ENCODE assay signal across 11 cellular contexts in genomic region chr10:103932996-103933395, GRCh38.
"Had no signal": no experiment of that assay in that cellular context is flagged by ENCODE, and none has a peak within 500 bp of the region (broad histone marks: within the 10 kb centered on the region; RNA-seq: fewer than 3 reads in every experiment).

No MANE protein-coding gene starts in this region.

- DNase-seq: activated CD4-positive, alpha-beta memory T cell treated with anti-CD3 and anti-CD28 coated beads, Interleukin-2, amount 10 ng/mL, durations not matched to agents 7 days and 5 days; activated CD4-positive, alpha-beta T cell treated with anti-CD3 and anti-CD28 coated beads for 1 hour; activated naive CD8-positive, alpha-beta T cell treated with anti-CD3 and anti-CD28 coated beads, Interleukin-2, amount 10 ng/mL, durations not matched to agents 7 days and 5 days; activated T-cell treated with anti-CD3 and anti-CD28 coated beads, Interleukin-2, amount 50 U/mL, for 48 hours; aorta; nephron progenitor cell; sigmoid colon; stimulated activated naive CD8-positive, alpha-beta T cell treated with anti-CD3 and anti-CD28 coated beads, Interleukin-15, Interleukin-2, amounts not matched to agents 100 U/mL and 50 U/mL, for 24 hours; upper lobe of left lung had no signal

- H3K4me3 Mint-ChIP-seq: activated CD4-positive, alpha-beta memory T cell treated with anti-CD3 and anti-CD28 coated beads, Interleukin-2, amount 10 ng/mL, durations not matched to agents 7 days and 5 days; activated naive CD8-positive, alpha-beta T cell treated with anti-CD3 and anti-CD28 coated beads, Interleukin-2, amount 10 ng/mL, durations not matched to agents 7 days and 5 days; memory B cell; nephron progenitor cell had no signal

- ATAC-seq: esophagus mucosa; stimulated activated naive CD8-positive, alpha-beta T cell treated with anti-CD3 and anti-CD28 coated beads, Interleukin-15, Interleukin-2, amounts not matched to agents 100 U/mL and 50 U/mL, for 24 hours had no signal

- H3K36me3 Mint-ChIP-seq: activated naive CD8-positive, alpha-beta T cell treated with anti-CD3 and anti-CD28 coated beads, Interleukin-2, amount 10 ng/mL, durations not matched to agents 7 days and 5 days; memory B cell had no signal

- H3K9me3 Mint-ChIP-seq: activated CD4-positive, alpha-beta memory T cell treated with anti-CD3 and anti-CD28 coated beads, Interleukin-2, amount 10 ng/mL, durations not matched to agents 7 days and 5 days; activated naive CD8-positive, alpha-beta T cell treated with anti-CD3 and anti-CD28 coated beads, Interleukin-2, amount 10 ng/mL, durations not matched to agents 7 days and 5 days; memory B cell; nephron progenitor cell had no signal

- H3K27ac Mint-ChIP-seq: activated CD4-positive, alpha-beta memory T cell treated with anti-CD3 and anti-CD28 coated beads, Interleukin-2, amount 10 ng/mL, durations not matched to agents 7 days and 5 days; activated naive CD8-positive, alpha-beta T cell treated with anti-CD3 and anti-CD28 coated beads, Interleukin-2, amount 10 ng/mL, durations not matched to agents 7 days and 5 days; memory B cell had no signal

- H3K4me1 Mint-ChIP-seq: activated CD4-positive, alpha-beta memory T cell treated with anti-CD3 and anti-CD28 coated beads, Interleukin-2, amount 10 ng/mL, durations not matched to agents 7 days and 5 days; activated naive CD8-positive, alpha-beta T cell treated with anti-CD3 and anti-CD28 coated beads, Interleukin-2, amount 10 ng/mL, durations not matched to agents 7 days and 5 days; memory B cell had no signal

- H3K27ac ChIP-seq: sigmoid colon, upper lobe of left lung had no signal

- H3K27me3 Mint-ChIP-seq: activated CD4-positive, alpha-beta memory T cell treated with anti-CD3 and anti-CD28 coated beads, Interleukin-2, amount 10 ng/mL, durations not matched to agents 7 days and 5 days; activated naive CD8-positive, alpha-beta T cell treated with anti-CD3 and anti-CD28 coated beads, Interleukin-2, amount 10 ng/mL, durations not matched to agents 7 days and 5 days had no signal
